Comparison of ENCODE assay signal across 10 cellular contexts in the genomic region with DNA sequence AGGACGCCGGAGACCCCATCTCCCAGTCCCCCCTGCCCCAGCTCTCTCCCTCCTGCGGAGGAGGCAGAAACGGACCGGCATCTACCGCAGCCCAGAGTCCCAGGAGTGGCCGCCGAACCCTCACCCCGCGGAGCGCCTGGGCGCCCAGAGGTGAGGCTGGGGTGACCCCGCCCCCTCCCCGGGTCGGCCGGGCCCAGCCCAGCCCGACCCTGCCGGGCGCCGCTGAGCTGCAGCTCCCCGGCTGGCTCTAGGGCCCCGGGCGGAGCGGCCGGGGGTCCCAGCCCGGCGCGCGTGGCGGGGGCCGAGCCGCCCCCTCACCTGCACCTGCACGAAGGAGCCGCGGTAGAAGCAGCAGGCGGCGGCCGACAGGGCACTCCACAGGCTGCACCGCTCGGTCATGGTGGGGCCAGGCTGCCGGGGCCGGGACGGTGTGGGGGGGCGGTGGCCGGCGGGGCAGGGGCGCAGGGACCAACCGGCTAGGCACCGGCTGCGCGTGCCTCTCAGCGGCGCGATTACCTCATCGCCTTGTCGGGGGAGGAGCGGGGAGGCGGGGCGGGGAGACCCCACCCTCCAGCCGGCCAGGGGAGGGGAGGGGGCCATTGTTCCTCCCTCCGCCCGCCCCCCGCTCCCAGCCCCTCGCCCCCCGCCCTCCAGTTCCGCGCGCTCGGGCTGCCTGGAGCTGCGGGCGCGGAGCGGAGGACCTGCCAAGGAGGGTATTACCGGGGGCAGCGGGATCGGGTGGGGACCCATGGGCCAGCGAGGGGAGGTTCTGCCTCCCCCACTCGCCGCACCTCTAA. TPM values are rescaled to one million over a fixed set of nuclear protein-coding genes. Genes with fewer than 3 reads are reported as not detected.
DNase-seq lines count a peak whose midpoint lies in the region; ATAC-seq and TF ChIP-seq lines count a peak whose summit lies in the region.
"Had no signal": no experiment of that assay in that cellular context is flagged by ENCODE, and none has a peak within 500 bp of the region (broad histone marks: within the 10 kb centered on the region; RNA-seq: fewer than 3 reads in every experiment).

No MANE protein-coding gene starts in this region.

- no peaks in the 10 kb centered on the region for H3K36me3 Mint-ChIP-seq in neural crest cell (ENCODE audit: low read depth)

- H3K9me3 ChIP-seq in transverse colon: no peaks in the 10 kb centered on the region
- H3K9me3 ChIP-seq: Peyer's patch had no signal

- peak; percentile 6 for ATAC-seq in esophagus mucosa
- ATAC-seq: activated T-cell treated with anti-CD3 and anti-CD28 coated beads, Interleukin-2, amount 50 U/mL, for 4 hours had no signal

- peaks cover 54% of the 10 kb centered on the region for H3K27me3 ChIP-seq in transverse colon

- DNase-seq in G401 (ENCODE audit: low spot score) (peak; percentile 71), NCI-H2171 treated with DMSO at 0.1 percent for 48 hours (lab: John Stamatoyannopoulos, UW) (peak; percentile 77), neural crest cell (ENCODE audit: low read depth, low spot score) (peak; percentile 32), transverse colon (no peak), AG20443 (ENCODE audit: low spot score) (no peak), EL (no peak), CD1c-positive myeloid dendritic cell (ENCODE audit: extremely low spot score) (no peak)
- DNase-seq: activated T-cell treated with anti-CD3 and anti-CD28 coated beads, Interleukin-2, amount 50 U/mL, for 4 hours; Peyer's patch had no signal

- no peak for TF ChIP-seq EP300 in transverse colon (IDR thresholded peaks at IDR 0.05; ENCODE audit: low read depth)

- peak overlapping the region; percentile 38 for H3K4me3 Mint-ChIP-seq in neural crest cell
- H3K4me3 Mint-ChIP-seq: activated T-cell treated with anti-CD3 and anti-CD28 coated beads, Interleukin-2, amount 50 U/mL, for 4 hours had no signal

- no peak overlapping the region for H3K27ac Mint-ChIP-seq in neural crest cell (ENCODE audit: unreplicated experiment)

- H3K4me1 Mint-ChIP-seq in neural crest cell: no peaks in the 10 kb centered on the region

- H3K36me3 ChIP-seq in transverse colon: no peaks in the 10 kb centered on the region

- in situ Hi-C loops in G401 (cut with HindIII; ENCODE audit: low sequenced_read_pairs) (loop anchor here (25.0 kb wide), 1 partner anchor 182 kb away; a partner anchor contains a TSS), transverse colon (cut with MboI; ENCODE audit: low pct_ligation_motif_present in 1 of 4, low pct_unique_long_range_greater_than_20kb in 1 of 4, low sequenced_read_pairs in 3 of 4) (no loop called here)

- intact Hi-C loops in transverse colon (cut with DNase I; ENCODE audit: low total_unique reads): no loop called here

- peaks cover 61% of the 10 kb centered on the region for H3K27me3 Mint-ChIP-seq in neural crest cell (ENCODE audit: low read depth)

- H3K27ac ChIP-seq in transverse colon: no peak overlapping the region
- H3K27ac ChIP-seq: Peyer's patch had no signal

- H3K4me1 ChIP-seq in transverse colon: peaks cover 0 to 3% (median 0%) of the 10 kb centered on the region in 4 donors

- H3K4me3 ChIP-seq in transverse colon: no peak overlapping the region
- H3K4me3 ChIP-seq: Peyer's patch had no signal

- WGBS in transverse colon (ENCODE audit: low coverage in 1 of 2), 2 donors: 22% methylated on average over 25 of the region's 79 CpGs; no CpG with 5 or more reads in 1 of the 2 donors

- H3K9me3 Mint-ChIP-seq in neural crest cell: no peaks in the 10 kb centered on the region
- H3K9me3 Mint-ChIP-seq: activated T-cell treated with anti-CD3 and anti-CD28 coated beads, Interleukin-2, amount 50 U/mL, for 4 hours had no signal

- TF ChIP-seq POLR2A in transverse colon (IDR thresholded peaks at IDR 0.05): no peak

- TF ChIP-seq CTCF in neural crest cell (conservative IDR thresholded peaks at IDR 0.05) (no peak), transverse colon (IDR thresholded peaks at IDR 0.05) (no peak)

RNA-seq across cellular contexts. Expression of a gene that starts 19.9 kb away (rescaled TPM):
- total RNA-seq in G401 (2014; rRNA removed; shearing (Covaris generic)): 17.9 and 25.0 TPM in 2 replicates
- total RNA-seq in esophagus mucosa: 9.5 TPM
- total RNA-seq in neural crest cell: 25.7 and 27.4 TPM in 2 replicates
- total RNA-seq in transverse colon: 100 to 1,000 TPM in 1 of 4 donors, 10 to 100 TPM in 3; 31.4 to 126 (median 48.1) TPM

RNA-seq across cellular contexts. Expression of a gene that starts 23.5 kb away (rescaled TPM):
- 4.6 and 6.5 TPM in 2 replicates for total RNA-seq in G401 (2014; rRNA removed; shearing (Covaris generic))
- total RNA-seq in esophagus mucosa (1.9 TPM), neural crest cell (6.0 and 7.2 TPM in 2 replicates), transverse colon (10 to 100 TPM in 1 of 4 donors, 1 to 10 TPM in 3; 2.6 to 10.1 (median 3.9) TPM)

RNA-seq across cellular contexts. Expression of a gene that starts 30.9 kb away (rescaled TPM):
- total RNA-seq in G401 (2014; rRNA removed; shearing (Covaris generic)): 103 and 121 TPM in 2 replicates
- total RNA-seq in esophagus mucosa: 38.3 TPM
- total RNA-seq in neural crest cell: 77.0 and 84.8 TPM in 2 replicates
- total RNA-seq in transverse colon: 10 to 100 TPM; 32.6 to 78.9 (median 49.3) TPM

RNA-seq across cellular contexts. Expression of a gene that starts 39.1 kb away (rescaled TPM):
- not detected in 2 replicates for total RNA-seq in G401 (2014; rRNA removed; shearing (Covaris generic))
- total RNA-seq in esophagus mucosa (not detected), neural crest cell (not detected in 2 replicates), transverse colon (not detected)
- total RNA-seq: Peyer's patch had no signal

RNA-seq across cellular contexts. Expression of a gene that starts 39.5 kb away (rescaled TPM):
- 33.3 and 35.0 TPM in 2 replicates for total RNA-seq in G401 (2014; rRNA removed; shearing (Covaris generic))
- total RNA-seq in esophagus mucosa (7.9 TPM), neural crest cell (7.2 and 9.8 TPM in 2 replicates), transverse colon (1 to 10 TPM; 2.4 to 9.7 (median 6.2) TPM)

Comparison
In these comparisons a context has a peak if more than half of its experiments do, and no peak if none do; other contexts are left out.
1. DNase-seq: peak in G401 (single experiment), NCI-H2171 treated with DMSO at 0.1 percent for 48 hours (single experiment) and neural crest cell (single experiment); none in transverse colon (single experiment), AG20443 (single experiment), EL (single experiment) and CD1c-positive myeloid dendritic cell (single experiment).